In the genomic region with DNA sequence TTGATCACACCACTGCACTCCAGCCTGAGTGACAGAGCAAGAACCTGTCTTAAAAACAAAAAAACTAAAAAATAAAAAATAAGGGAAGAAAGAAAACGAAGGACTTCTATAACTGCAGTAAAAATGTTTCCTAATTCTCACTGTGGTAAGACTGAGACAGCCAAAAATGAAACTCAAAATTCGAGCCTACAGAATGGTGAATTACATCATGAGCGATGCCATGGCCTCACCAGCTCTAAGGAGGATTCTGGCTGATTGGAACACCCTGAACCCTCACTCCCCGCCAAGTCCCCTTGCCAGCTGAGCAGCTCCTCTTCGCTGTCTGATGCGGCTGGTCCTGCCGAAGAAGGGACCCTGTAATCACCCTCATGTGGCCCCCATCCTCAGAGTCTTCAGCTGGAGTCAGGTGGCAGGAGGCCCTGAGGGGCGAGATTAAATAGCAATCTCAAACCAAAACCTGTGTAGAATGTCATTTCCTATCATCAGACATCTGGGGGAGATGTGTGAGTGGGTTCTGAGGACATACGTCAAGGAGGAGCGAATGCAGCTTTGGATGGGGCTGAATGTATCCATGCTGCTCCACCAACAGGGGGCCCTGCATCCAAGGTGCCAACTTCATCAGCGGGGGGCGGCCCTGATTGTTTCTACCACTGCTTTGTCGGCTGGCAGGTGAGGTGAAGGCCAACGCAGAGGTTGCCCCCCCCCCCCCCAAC, we compare ENCODE assay signal across 10 cellular contexts. TPM values are rescaled to one million over a fixed set of nuclear protein-coding genes. Genes with fewer than 3 reads are reported as not detected.
DNase-seq lines count a peak whose midpoint lies in the region; ATAC-seq, FAIRE-seq and TF ChIP-seq lines count a peak whose summit lies in the region.
"Had no signal": no experiment of that assay in that cellular context is flagged by ENCODE, and none has a peak within 500 bp of the region (broad histone marks: within the 10 kb centered on the region; RNA-seq: fewer than 3 reads in every experiment).

No MANE protein-coding gene starts in this region.

- peak overlapping the region in 1 of 2 donors; percentile 64 for H3K4me3 Mint-ChIP-seq in CD14-positive monocyte
- H3K4me3 Mint-ChIP-seq in activated naive CD4-positive, alpha-beta T cell treated with anti-CD3 and anti-CD28 coated beads, Interleukin-2, amount 10 ng/mL, durations not matched to agents 7 days and 5 days: no peak overlapping the region

- H3K36me3 Mint-ChIP-seq in CD14-positive monocyte: no peaks in the 10 kb centered on the region
- peaks cover 1% of the 10 kb centered on the region for H3K36me3 Mint-ChIP-seq in activated naive CD4-positive, alpha-beta T cell treated with anti-CD3 and anti-CD28 coated beads, Interleukin-2, amount 10 ng/mL, durations not matched to agents 7 days and 5 days

- no peak overlapping the region for H3K27ac ChIP-seq in kidney (ENCODE audit: low read depth in 2 of 2, low read length in 2 of 2)

- H3K9ac ChIP-seq in kidney (ENCODE audit: low read length in 2 of 2): no peak overlapping the region

- peaks cover 0 to 5% of the 10 kb centered on the region in 2 donors for H3K36me3 ChIP-seq in kidney (ENCODE audit: control insufficient read depth in 1 of 2, insufficient read depth in 2 of 2, low read length in 2 of 2)
- H3K36me3 ChIP-seq: HAP-1 had no signal

- DNase-seq in CD14-positive monocyte (ENCODE audit: low spot score) (no peak), HEK293T (ENCODE audit: extremely low spot score) (peak; percentile 71), kidney (peak; percentile 57), SKM-1 treated with dmso at 0.1 percent for 144 hours (lab: John Stamatoyannopoulos, UW; ENCODE audit: unreplicated experiment) (no peak)
- DNase-seq in activated naive CD4-positive, alpha-beta T cell treated with anti-CD3 and anti-CD28 coated beads, Interleukin-2, amount 10 ng/mL, durations not matched to agents 7 days and 5 days: peak; percentile 42

- H3K27me3 Mint-ChIP-seq in CD14-positive monocyte (ENCODE audit: low read depth in 3 of 3): peaks cover 18 to 44% (median 36%) of the 10 kb centered on the region in 3 donors
- H3K27me3 Mint-ChIP-seq in activated naive CD4-positive, alpha-beta T cell treated with anti-CD3 and anti-CD28 coated beads, Interleukin-2, amount 10 ng/mL, durations not matched to agents 7 days and 5 days: peaks cover 65% of the 10 kb centered on the region

- TF ChIP-seq CTCF in CD14-positive monocyte (IDR thresholded peaks at IDR 0.05) (peak; percentile 53), kidney (IDR thresholded peaks at IDR 0.05; ENCODE audit: borderline replicate concordance, extremely low read depth, insufficient read depth) (peak; percentile 21)

- intact Hi-C loops in CD14-positive monocyte (cut with micrococcal nuclease) (no loop called here), kidney (cut with DNase I) (no loop called here)

- FAIRE-seq in kidney (lab: Jason Lieb, UNC): no peak
- FAIRE-seq: TTC549 had no signal

- CTCF ChIA-PET in HEK293T (lab: Yijun Ruan, JAX): interaction anchor here (0.6 to 1.9 kb wide), 14 partner anchors 10 to 447 kb away, joined by 3 to 10 read pairs (median 4); no protein-coding TSS in a partner anchor
- CTCF ChIA-PET in activated naive CD4-positive, alpha-beta T cell treated with anti-CD3 and anti-CD28 coated beads, Interleukin-2, amount 10 ng/mL, durations not matched to agents 7 days and 5 days (lab: Charles Lee): interaction anchor here (0.8 to 2.4 kb wide), 8 partner anchors 8 to 102 kb away, joined by 3 to 8 read pairs (median 3); no protein-coding TSS in a partner anchor

- H3K9me3 ChIP-seq in kidney (ENCODE audit: control insufficient read depth in 1 of 2, low read length in 2 of 2): no peaks in the 10 kb centered on the region
- H3K9me3 ChIP-seq: HAP-1 had no signal

- peaks cover 0 to 6% (median 1%) of the 10 kb centered on the region in 7 donors for H3K9me3 Mint-ChIP-seq in CD14-positive monocyte
- H3K9me3 Mint-ChIP-seq in activated naive CD4-positive, alpha-beta T cell treated with anti-CD3 and anti-CD28 coated beads, Interleukin-2, amount 10 ng/mL, durations not matched to agents 7 days and 5 days: peaks cover 5% of the 10 kb centered on the region

- no peak overlapping the region for H3K4me3 ChIP-seq in kidney (ENCODE audit: low read length in 2 of 2)
- H3K4me3 ChIP-seq: HAP-1 had no signal

- peak overlapping the region in 1 of 7 donors; percentile 20 for H3K27ac Mint-ChIP-seq in CD14-positive monocyte
- no peak overlapping the region for H3K27ac Mint-ChIP-seq in activated naive CD4-positive, alpha-beta T cell treated with anti-CD3 and anti-CD28 coated beads, Interleukin-2, amount 10 ng/mL, durations not matched to agents 7 days and 5 days

- POLR2A ChIA-PET in HEK293T (lab: Yijun Ruan, JAX): interaction anchor here (1.0 to 1.6 kb wide), 4 partner anchors 12 to 104 kb away, joined by 3 to 6 read pairs (median 5); a partner anchor contains a TSS

- peaks cover 5% of the 10 kb centered on the region for H3K4me1 Mint-ChIP-seq in CD14-positive monocyte
- no peaks in the 10 kb centered on the region for H3K4me1 Mint-ChIP-seq in activated naive CD4-positive, alpha-beta T cell treated with anti-CD3 and anti-CD28 coated beads, Interleukin-2, amount 10 ng/mL, durations not matched to agents 7 days and 5 days

- H3K4me1 ChIP-seq in kidney (ENCODE audit: control insufficient read depth in 1 of 2, insufficient read depth in 1 of 2, low read depth in 1 of 2, low read length in 2 of 2): no peaks in the 10 kb centered on the region
- H3K4me1 ChIP-seq: HAP-1 had no signal

- no peak for ATAC-seq in GM21737 (IDR thresholded peaks at IDR 0.05; ENCODE audit: unreplicated experiment)
- ATAC-seq in HG02885 (IDR thresholded peaks at IDR 0.05; ENCODE audit: poor library complexity, unreplicated experiment): no peak
- no peak for ATAC-seq in HG03469 (IDR thresholded peaks at IDR 0.05; ENCODE audit: unreplicated experiment)

TF ChIP-seq in HEK293T, 16 proteins besides CTCF, POLR2A, EP300 and RAD21:
- TF ChIP-seq ZNF384 (IDR thresholded peaks at IDR 0.05) (no peak), L3MBTL2 (conservative IDR thresholded peaks at IDR 0.05) (no peak), TARDBP (IDR thresholded peaks at IDR 0.05) (no peak), SP1 (IDR thresholded peaks at IDR 0.05) (no peak), ARNT (IDR thresholded peaks at IDR 0.05) (no peak), FOXM1 (IDR thresholded peaks at IDR 0.05; ENCODE audit: borderline replicate concordance) (no peak), LEF1 (IDR thresholded peaks at IDR 0.05; ENCODE audit: borderline replicate concordance) (no peak), NFRKB (IDR thresholded peaks at IDR 0.05) (no peak), SUZ12 (IDR thresholded peaks at IDR 0.05) (no peak), CTBP1 (IDR thresholded peaks at IDR 0.05; ENCODE audit: borderline replicate concordance) (no peak), BHLHE40 (IDR thresholded peaks at IDR 0.05; ENCODE audit: borderline replicate concordance) (no peak), FOXA1 (IDR thresholded peaks at IDR 0.05) (no peak), ELF4 (IDR thresholded peaks at IDR 0.05) (no peak), FOXK2 (IDR thresholded peaks at IDR 0.05) (no peak), HDGF (IDR thresholded peaks at IDR 0.05; ENCODE audit: borderline replicate concordance) (no peak)
- TF ChIP-seq, protein P1, sequence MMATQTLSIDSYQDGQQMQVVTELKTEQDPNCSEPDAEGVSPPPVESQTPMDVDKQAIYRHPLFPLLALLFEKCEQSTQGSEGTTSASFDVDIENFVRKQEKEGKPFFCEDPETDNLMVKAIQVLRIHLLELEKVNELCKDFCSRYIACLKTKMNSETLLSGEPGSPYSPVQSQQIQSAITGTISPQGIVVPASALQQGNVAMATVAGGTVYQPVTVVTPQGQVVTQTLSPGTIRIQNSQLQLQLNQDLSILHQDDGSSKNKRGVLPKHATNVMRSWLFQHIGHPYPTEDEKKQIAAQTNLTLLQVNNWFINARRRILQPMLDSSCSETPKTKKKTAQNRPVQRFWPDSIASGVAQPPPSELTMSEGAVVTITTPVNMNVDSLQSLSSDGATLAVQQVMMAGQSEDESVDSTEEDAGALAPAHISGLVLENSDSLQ (IDR thresholded peaks at IDR 0.05): no peak

RNA-seq across cellular contexts. Expression of a gene that starts 29.2 kb away (rescaled TPM):
- polyA plus RNA-seq in CD14-positive monocyte (not detected), kidney (ENCODE audit: insufficient read depth, low read depth, low replicate concordance) (10.4 TPM)
- 14.2 TPM for total RNA-seq in kidney

Comparison
In these comparisons a context has a peak if more than half of its experiments do, and no peak if none do; other contexts are left out.
1. DNase-seq: peak in HEK293T (single experiment), activated naive CD4-positive, alpha-beta T cell treated with anti-CD3 and anti-CD28 coated beads, Interleukin-2, amount 10 ng/mL, durations not matched to agents 7 days and 5 days (single experiment) and kidney (single experiment); none in CD14-positive monocyte (single experiment) and SKM-1 treated with dmso at 0.1 percent for 144 hours (single experiment).
2. RNA of a gene that starts 29.2 kb away (polyA plus RNA-seq): 10.4 TPM in kidney (single experiment); not detected in CD14-positive monocyte; every median in the first group is over 10 times any median in the second.